ENCODE assay signal across 8 cellular contexts in genomic region chr9:503881-504852, GRCh38. TPM values are rescaled to one million over a fixed set of nuclear protein-coding genes. Genes with fewer than 3 reads are reported as not detected.
DNase-seq lines count a peak whose midpoint lies in the region; ATAC-seq and TF ChIP-seq lines count a peak whose summit lies in the region.

Gene KANK1 (plus strand): TSS chr9:504695.

- H3K4me1 ChIP-seq in CD8-positive, alpha-beta memory T cell (ENCODE audit: insufficient read depth, low read length), result peaks cover 10% of the 10 kb centered on the region
- peaks cover 21% of the 10 kb centered on the region for H3K4me1 ChIP-seq in PC-3 (ENCODE audit: insufficient read depth, low read length)

- peaks cover 3% of the 10 kb centered on the region for H3K27me3 ChIP-seq in CD8-positive, alpha-beta memory T cell (ENCODE audit: insufficient read depth, low read length, poor library complexity, severe bottlenecking)
- no peaks in the 10 kb centered on the region for H3K27me3 ChIP-seq in PC-3 (ENCODE audit: low read length)

- BruUV-seq in PC-3 (replicated peaks; lab: Mats Ljungman, UMichigan), result no TSS peak

- H3K36me3 Mint-ChIP-seq in CD8-positive, alpha-beta memory T cell, result peaks cover 0 to 1% (median 0%) of the 10 kb centered on the region in 3 donors
- peaks cover 2% of the 10 kb centered on the region for H3K36me3 Mint-ChIP-seq in activated T-helper 1 cell treated with anti-CD3 and anti-CD28 coated beads, Interleukin-12 subunit alpha, Interleukin-12 subunit beta, Interleukin-2, Interleukin-4 antibody, amounts not matched to agents 30 ng/mL and 10 ng/mL and 1 ng/mL, durations not matched to agents 14 hours and 24 hours and 36 hours (ENCODE audit: low read depth)
- no peaks in the 10 kb centered on the region for H3K36me3 Mint-ChIP-seq in naive B cell
- no peaks in the 10 kb centered on the region for H3K36me3 Mint-ChIP-seq in stimulated activated effector memory CD8-positive, alpha-beta T cell treated with anti-CD3 and anti-CD28 coated beads, Interleukin-12 subunit alpha, Interleukin-12 subunit beta, amount 100 ng/mL, for 72 hours

- H3K9me3 Mint-ChIP-seq in CD8-positive, alpha-beta memory T cell, result no peaks in the 10 kb centered on the region
- H3K9me3 Mint-ChIP-seq in activated T-helper 1 cell treated with anti-CD3 and anti-CD28 coated beads, Interleukin-12 subunit alpha, Interleukin-12 subunit beta, Interleukin-2, Interleukin-4 antibody, amounts not matched to agents 30 ng/mL and 10 ng/mL and 1 ng/mL, durations not matched to agents 14 hours and 24 hours and 36 hours, result no peaks in the 10 kb centered on the region
- peaks cover 0 to 2% (median 0%) of the 10 kb centered on the region in 7 donors for H3K9me3 Mint-ChIP-seq in naive B cell
- H3K9me3 Mint-ChIP-seq in stimulated activated effector memory CD8-positive, alpha-beta T cell treated with anti-CD3 and anti-CD28 coated beads, Interleukin-12 subunit alpha, Interleukin-12 subunit beta, amount 100 ng/mL, for 72 hours, result no peaks in the 10 kb centered on the region

- H3K9me3 ChIP-seq in CD8-positive, alpha-beta memory T cell (ENCODE audit: low read length), result no peaks in the 10 kb centered on the region
- no peaks in the 10 kb centered on the region for H3K9me3 ChIP-seq in PC-3 (ENCODE audit: low read length)

- no peaks in the 10 kb centered on the region for H3K9me2 ChIP-seq in PC-3 (replicated peaks; ENCODE audit: low read length)

- H3K4me1 Mint-ChIP-seq in CD8-positive, alpha-beta memory T cell, result peaks cover 10 to 21% (median 10%) of the 10 kb centered on the region in 3 donors
- no peaks in the 10 kb centered on the region for H3K4me1 Mint-ChIP-seq in activated T-helper 1 cell treated with anti-CD3 and anti-CD28 coated beads, Interleukin-12 subunit alpha, Interleukin-12 subunit beta, Interleukin-2, Interleukin-4 antibody, amounts not matched to agents 30 ng/mL and 10 ng/mL and 1 ng/mL, durations not matched to agents 14 hours and 24 hours and 36 hours (ENCODE audit: low read depth)
- H3K4me1 Mint-ChIP-seq in naive B cell, result peaks cover 6 to 8% (median 8%) of the 10 kb centered on the region in 3 donors
- H3K4me1 Mint-ChIP-seq in stimulated activated effector memory CD8-positive, alpha-beta T cell treated with anti-CD3 and anti-CD28 coated beads, Interleukin-12 subunit alpha, Interleukin-12 subunit beta, amount 100 ng/mL, for 72 hours, result peaks cover 14% of the 10 kb centered on the region

- no peaks in the 10 kb centered on the region for H3F3A ChIP-seq in PC-3 (ENCODE audit: low read length, unreplicated experiment)

- peaks cover 34% of the 10 kb centered on the region for H3K79me2 ChIP-seq in PC-3 (ENCODE audit: low read length)

- intact Hi-C loops in PC-3 (cut with micrococcal nuclease), result loop anchor here (2.0 kb wide), 2 partner anchors 15 to 89 kb away; no protein-coding TSS in a partner anchor
- intact Hi-C loops in activated T-helper 1 cell treated with anti-CD3 and anti-CD28 coated beads, Interleukin-12 subunit alpha, Interleukin-12 subunit beta, Interleukin-2, Interleukin-4 antibody, amounts not matched to agents 30 ng/mL and 10 ng/mL and 1 ng/mL, durations not matched to agents 14 hours and 24 hours and 36 hours (cut with micrococcal nuclease), result loop anchor here (1.0 to 10.0 kb wide), 3 partner anchors 34 to 501 kb away; no protein-coding TSS in a partner anchor

- peak within 1 kb of the TSS; percentile 74 to 93 (median 85) for H3K4me3 Mint-ChIP-seq in CD8-positive, alpha-beta memory T cell
- H3K4me3 Mint-ChIP-seq in activated T-helper 1 cell treated with anti-CD3 and anti-CD28 coated beads, Interleukin-12 subunit alpha, Interleukin-12 subunit beta, Interleukin-2, Interleukin-4 antibody, amounts not matched to agents 30 ng/mL and 10 ng/mL and 1 ng/mL, durations not matched to agents 14 hours and 24 hours and 36 hours, result peak within 1 kb of the TSS; percentile 80
- peak within 1 kb of the TSS; percentile 81 to 94 (median 88) for H3K4me3 Mint-ChIP-seq in naive B cell
- peak within 1 kb of the TSS; percentile 83 for H3K4me3 Mint-ChIP-seq in stimulated activated effector memory CD8-positive, alpha-beta T cell treated with anti-CD3 and anti-CD28 coated beads, Interleukin-12 subunit alpha, Interleukin-12 subunit beta, amount 100 ng/mL, for 72 hours

- H3K27ac Mint-ChIP-seq in CD8-positive, alpha-beta memory T cell, result peak within 1 kb of the TSS in 7 of 8 donors; percentile 25 to 89 (median 72)
- peak within 1 kb of the TSS; percentile 73 for H3K27ac Mint-ChIP-seq in activated T-helper 1 cell treated with anti-CD3 and anti-CD28 coated beads, Interleukin-12 subunit alpha, Interleukin-12 subunit beta, Interleukin-2, Interleukin-4 antibody, amounts not matched to agents 30 ng/mL and 10 ng/mL and 1 ng/mL, durations not matched to agents 14 hours and 24 hours and 36 hours
- peak within 1 kb of the TSS in 4 of 6 donors; percentile 65 to 81 (median 73) for H3K27ac Mint-ChIP-seq in naive B cell
- H3K27ac Mint-ChIP-seq in stimulated activated effector memory CD8-positive, alpha-beta T cell treated with anti-CD3 and anti-CD28 coated beads, Interleukin-12 subunit alpha, Interleukin-12 subunit beta, amount 100 ng/mL, for 72 hours, result peak within 1 kb of the TSS; percentile 72

- H3K27me3 Mint-ChIP-seq in CD8-positive, alpha-beta memory T cell, result peaks cover 17 to 24% of the 10 kb centered on the region in 2 donors
- H3K27me3 Mint-ChIP-seq in activated T-helper 1 cell treated with anti-CD3 and anti-CD28 coated beads, Interleukin-12 subunit alpha, Interleukin-12 subunit beta, Interleukin-2, Interleukin-4 antibody, amounts not matched to agents 30 ng/mL and 10 ng/mL and 1 ng/mL, durations not matched to agents 14 hours and 24 hours and 36 hours (ENCODE audit: insufficient read depth), result peaks cover 46% of the 10 kb centered on the region
- peaks cover 23 to 49% (median 38%) of the 10 kb centered on the region in 3 donors for H3K27me3 Mint-ChIP-seq in naive B cell

- H3K9ac ChIP-seq in PC-3 (ENCODE audit: low read length), result peak within 1 kb of the TSS; percentile 74

- H2AFZ ChIP-seq in PC-3 (ENCODE audit: low read length), result peak within 1 kb of the TSS; percentile 90

- peak; percentile 89 for ATAC-seq in GM19397 (IDR thresholded peaks at IDR 0.05; ENCODE audit: unreplicated experiment)
- peak; percentile 81 for ATAC-seq in HG03521 (IDR thresholded peaks at IDR 0.05; ENCODE audit: unreplicated experiment)
- peak; percentile 86 for ATAC-seq in PC-3
- ATAC-seq in naive B cell (ENCODE audit: low read depth in 2 of 2), result peak; percentile 77 to 81
- ATAC-seq in stimulated activated effector memory CD8-positive, alpha-beta T cell treated with anti-CD3 and anti-CD28 coated beads, Interleukin-12 subunit alpha, Interleukin-12 subunit beta, amount 100 ng/mL, for 72 hours, result peak; percentile 89

- POLR2A ChIA-PET in CD8-positive, alpha-beta memory T cell (lab: Charles Lee), result interaction anchor here (0.8 kb wide), 1 partner anchor 33 kb away, joined by 3 read pairs; no protein-coding TSS in a partner anchor
- POLR2A ChIA-PET in PC-3 (lab: Charles Lee; ENCODE audit: unreplicated experiment), result interaction anchor here (0.6 to 0.7 kb wide), 2 partner anchors 25 to 163 kb away, joined by 3 to 4 read pairs; no protein-coding TSS in a partner anchor

- TF ChIP-seq CTCF in PC-3 (conservative IDR thresholded peaks at IDR 0.05; ENCODE audit: low read depth, low read length), result peak; percentile 32; the same call in 1 of the 2 replicates

- H3K4me3 ChIP-seq in CD8-positive, alpha-beta memory T cell (ENCODE audit: low read length), result peak within 1 kb of the TSS; percentile 77
- peak within 1 kb of the TSS; percentile 89 for H3K4me3 ChIP-seq in PC-3 (ENCODE audit: low read length)

- H3K36me3 ChIP-seq in CD8-positive, alpha-beta memory T cell (ENCODE audit: insufficient read depth, low read length), result no peaks in the 10 kb centered on the region
- no peaks in the 10 kb centered on the region for H3K36me3 ChIP-seq in PC-3 (ENCODE audit: low read depth, low read length)

- H3K4me2 ChIP-seq in PC-3 (ENCODE audit: low read length), result peak within 1 kb of the TSS; percentile 97

- CTCF ChIA-PET in CD8-positive, alpha-beta memory T cell (lab: Charles Lee), result interaction anchor here (0.6 to 1.7 kb wide), 7 partner anchors 8 to 492 kb away, joined by 3 to 6 read pairs (median 3); no protein-coding TSS in a partner anchor
- CTCF ChIA-PET in PC-3 (lab: Charles Lee), result interaction anchor here (0.8 kb wide), 1 partner anchor 12 kb away, joined by 3 read pairs; no protein-coding TSS in a partner anchor

- DNase-seq in CD8-positive, alpha-beta memory T cell, result peak; percentile 60 to 83 (median 78)
- peak; percentile 76 for DNase-seq in PC-3
- DNase-seq in activated T-helper 1 cell treated with anti-CD3 and anti-CD28 coated beads, Interleukin-12 subunit alpha, Interleukin-12 subunit beta, Interleukin-2, Interleukin-4 antibody, amounts not matched to agents 30 ng/mL and 10 ng/mL and 1 ng/mL, durations not matched to agents 14 hours and 24 hours and 36 hours (ENCODE audit: low spot score), result peak; percentile 69
- DNase-seq in fibroblast of gingiva (ENCODE audit: low read depth), result peak; percentile 38
- DNase-seq in naive B cell, result peak; percentile 76
- peak; percentile 69 to 84 for DNase-seq in stimulated activated effector memory CD8-positive, alpha-beta T cell treated with anti-CD3 and anti-CD28 coated beads, Interleukin-12 subunit alpha, Interleukin-12 subunit beta, amount 100 ng/mL, for 72 hours (ENCODE audit: low spot score in 2 of 2)

- no peaks in the 10 kb centered on the region for H4K20me1 ChIP-seq in PC-3 (ENCODE audit: low read length)

- H3K27ac ChIP-seq in CD8-positive, alpha-beta memory T cell (ENCODE audit: low read depth, low read length), result no peak within 1 kb of the TSS
- peak within 1 kb of the TSS; percentile 29; the same call in 1 of the 2 replicates for H3K27ac ChIP-seq in PC-3 (ENCODE audit: low read length)

RNA-seq across cellular contexts. Expression of gene KANK1, which starts in this region (rescaled TPM):
- 1 to 10 TPM; 2.9 to 3.4 TPM for total RNA-seq in CD8-positive, alpha-beta memory T cell
- polyA plus RNA-seq in CD8-positive, alpha-beta memory T cell, result 3.8 TPM
- total RNA-seq in PC-3 (2014; rRNA removed), result 14.0 and 18.3 TPM in 2 replicates
- 2.0 and 3.1 TPM in 2 replicates for total RNA-seq in activated T-helper 1 cell treated with anti-CD3 and anti-CD28 coated beads, Interleukin-12 subunit alpha, Interleukin-12 subunit beta, Interleukin-2, Interleukin-4 antibody, amounts not matched to agents 30 ng/mL and 10 ng/mL and 1 ng/mL, durations not matched to agents 14 hours and 24 hours and 36 hours
- 1 to 10 TPM in 2 of 6 donors, under 1 TPM in 1, not detected in 3; 0.77 to 3.4 (median 1.7) TPM for polyA plus RNA-seq in naive B cell (ENCODE audit: low read depth in 6 of 6)
